15 cellular contexts compared by ENCODE assay signal in the genomic region with DNA sequence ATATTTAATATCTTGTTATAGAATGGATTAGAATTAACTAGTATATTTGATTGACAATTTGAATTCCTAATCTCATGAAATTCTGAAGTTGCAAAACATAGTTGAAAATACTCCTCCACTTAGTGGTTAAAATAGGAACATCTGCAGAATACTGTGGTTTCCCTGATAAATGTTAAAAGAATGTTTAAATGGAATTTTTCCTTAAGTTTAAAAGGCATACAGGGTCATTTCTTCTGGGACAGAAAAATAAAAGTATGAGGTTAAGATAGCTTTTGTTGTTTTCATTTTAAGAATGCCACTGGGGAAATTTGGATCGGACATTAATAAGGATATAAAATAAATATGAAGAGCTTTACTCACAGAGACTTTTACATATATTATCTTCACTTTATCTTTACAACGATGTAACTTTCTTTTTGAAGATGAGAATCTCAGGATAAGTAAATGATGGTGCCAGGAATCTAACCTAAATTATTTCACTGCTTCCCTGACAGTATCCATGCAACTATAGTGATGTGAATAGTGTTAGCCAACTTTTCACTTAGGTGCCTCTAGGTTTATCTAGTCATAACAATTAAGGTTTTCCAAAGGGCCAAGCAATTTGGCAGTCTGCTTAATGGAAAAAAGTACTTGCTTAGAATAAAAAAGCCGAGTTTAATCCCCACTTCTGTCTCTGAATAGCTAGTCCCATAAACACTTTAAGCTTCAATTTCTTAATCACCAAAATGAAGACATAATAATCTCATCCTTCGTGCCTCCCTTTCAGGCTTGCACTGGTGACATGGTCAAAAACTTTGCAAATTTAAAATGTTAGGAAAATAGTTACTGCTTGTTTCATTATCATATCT.
DNase-seq lines count a peak whose midpoint lies in the region; ATAC-seq and TF ChIP-seq lines count a peak whose summit lies in the region.
"Had no signal": no experiment of that assay in that cellular context is flagged by ENCODE, and none has a peak within 500 bp of the region (broad histone marks: within the 10 kb centered on the region; RNA-seq: fewer than 3 reads in every experiment).

No MANE protein-coding gene starts in this region.

- H3K4me1 ChIP-seq in ACC112 (ENCODE audit: control insufficient read depth, insufficient read depth, low read length, unreplicated experiment) (peaks cover 12% of the 10 kb centered on the region), foreskin keratinocyte (no peaks in the 10 kb centered on the region)

- peak overlapping the region; percentile 81 for H3K4me3 Mint-ChIP-seq in HFFc6
- H3K4me3 Mint-ChIP-seq in activated naive CD8-positive, alpha-beta T cell treated with anti-CD3 and anti-CD28 coated beads, Interleukin-2, amount 50 U/mL, for 24 hours, result no peak overlapping the region
- H3K4me3 Mint-ChIP-seq: activated CD4-positive, alpha-beta T cell treated with anti-CD3 and anti-CD28 coated beads, Interleukin-2, amount 10 ng/mL, durations not matched to agents 24 days and 14 days; activated naive CD8-positive, alpha-beta T cell treated with anti-CD3 and anti-CD28 coated beads, Interleukin-2, amount 10 ng/mL, durations not matched to agents 7 days and 5 days; CD8-positive, alpha-beta memory T cell had no signal

- DNase-seq in HFFc6 (peak; percentile 55), amniotic epithelial cell (ENCODE audit: low read depth) (peak; percentile 82), foreskin keratinocyte (no peak), NCI-H2227 treated with DMSO at 0.1 percent for 48 hours (lab: John Stamatoyannopoulos, UW) (no peak)
- DNase-seq in activated naive CD8-positive, alpha-beta T cell treated with anti-CD3 and anti-CD28 coated beads, Interleukin-2, amount 50 U/mL, for 24 hours, result no peak
- DNase-seq: 8988T; activated CD4-positive, alpha-beta T cell treated with anti-CD3 and anti-CD28 coated beads, Interleukin-2, amount 10 ng/mL, durations not matched to agents 24 days and 14 days; activated naive CD8-positive, alpha-beta T cell treated with anti-CD3 and anti-CD28 coated beads, Interleukin-2, amount 10 ng/mL, durations not matched to agents 7 days and 5 days; CD8-positive, alpha-beta memory T cell; NCI-H1105; tibial artery had no signal

- H3K4me1 Mint-ChIP-seq in HFFc6 (ENCODE audit: low read depth), result peaks cover 48% of the 10 kb centered on the region
- H3K4me1 Mint-ChIP-seq in activated naive CD8-positive, alpha-beta T cell treated with anti-CD3 and anti-CD28 coated beads, Interleukin-2, amount 50 U/mL, for 24 hours, result no peaks in the 10 kb centered on the region
- H3K4me1 Mint-ChIP-seq: activated CD4-positive, alpha-beta T cell treated with anti-CD3 and anti-CD28 coated beads, Interleukin-2, amount 10 ng/mL, durations not matched to agents 24 days and 14 days; activated naive CD8-positive, alpha-beta T cell treated with anti-CD3 and anti-CD28 coated beads, Interleukin-2, amount 10 ng/mL, durations not matched to agents 7 days and 5 days; CD8-positive, alpha-beta memory T cell had no signal

- TF ChIP-seq CTCF in HFFc6 (IDR thresholded peaks at IDR 0.05) (peak; percentile 50), foreskin keratinocyte (conservative IDR thresholded peaks at IDR 0.05) (peak; percentile 28)

- H3K27ac Mint-ChIP-seq in HFFc6, result peak overlapping the region; percentile 84
- H3K27ac Mint-ChIP-seq in activated naive CD8-positive, alpha-beta T cell treated with anti-CD3 and anti-CD28 coated beads, Interleukin-2, amount 50 U/mL, for 24 hours, result no peak overlapping the region
- H3K27ac Mint-ChIP-seq: activated CD4-positive, alpha-beta T cell treated with anti-CD3 and anti-CD28 coated beads, Interleukin-2, amount 10 ng/mL, durations not matched to agents 24 days and 14 days; activated naive CD8-positive, alpha-beta T cell treated with anti-CD3 and anti-CD28 coated beads, Interleukin-2, amount 10 ng/mL, durations not matched to agents 7 days and 5 days; CD8-positive, alpha-beta memory T cell had no signal

- no peaks in the 10 kb centered on the region for H3K79me2 ChIP-seq in ACC112 (ENCODE audit: control insufficient read depth, insufficient read depth, low read length, unreplicated experiment)

- H3K27ac ChIP-seq in ACC112 (ENCODE audit: low read depth, low read length) (peak overlapping the region; percentile 41), foreskin keratinocyte (no peak overlapping the region)

- H3K36me3 Mint-ChIP-seq in HFFc6 (ENCODE audit: low read depth), result no peaks in the 10 kb centered on the region; the same call in 1 of the 2 replicates
- no peaks in the 10 kb centered on the region for H3K36me3 Mint-ChIP-seq in activated naive CD8-positive, alpha-beta T cell treated with anti-CD3 and anti-CD28 coated beads, Interleukin-2, amount 50 U/mL, for 24 hours (ENCODE audit: low read depth)
- H3K36me3 Mint-ChIP-seq: activated naive CD8-positive, alpha-beta T cell treated with anti-CD3 and anti-CD28 coated beads, Interleukin-2, amount 10 ng/mL, durations not matched to agents 7 days and 5 days; CD8-positive, alpha-beta memory T cell had no signal

- no peaks in the 10 kb centered on the region for H3K36me3 ChIP-seq in ACC112 (ENCODE audit: insufficient read depth, low read length)
- H3K36me3 ChIP-seq: tibial artery had no signal

- peak overlapping the region; percentile 38 for H3K4me3 ChIP-seq in ACC112 (ENCODE audit: low read depth, low read length)
- H3K4me3 ChIP-seq: skin epidermis, tibial artery had no signal

- no peaks in the 10 kb centered on the region for H3K27me3 Mint-ChIP-seq in HFFc6 (ENCODE audit: insufficient read depth)
- no peaks in the 10 kb centered on the region for H3K27me3 Mint-ChIP-seq in activated naive CD8-positive, alpha-beta T cell treated with anti-CD3 and anti-CD28 coated beads, Interleukin-2, amount 50 U/mL, for 24 hours

- peak overlapping the region; percentile 6 for H2AFZ ChIP-seq in ACC112 (ENCODE audit: low read length, unreplicated experiment)

- no peaks in the 10 kb centered on the region for H3K9me3 Mint-ChIP-seq in HFFc6
- H3K9me3 Mint-ChIP-seq in activated naive CD8-positive, alpha-beta T cell treated with anti-CD3 and anti-CD28 coated beads, Interleukin-2, amount 50 U/mL, for 24 hours, result no peaks in the 10 kb centered on the region
- H3K9me3 Mint-ChIP-seq: activated CD4-positive, alpha-beta T cell treated with anti-CD3 and anti-CD28 coated beads, Interleukin-2, amount 10 ng/mL, durations not matched to agents 24 days and 14 days; activated naive CD8-positive, alpha-beta T cell treated with anti-CD3 and anti-CD28 coated beads, Interleukin-2, amount 10 ng/mL, durations not matched to agents 7 days and 5 days; CD8-positive, alpha-beta memory T cell had no signal

- no peak for ATAC-seq in foreskin keratinocyte
- no peak for ATAC-seq in activated CD4-positive, CD25-positive, alpha-beta regulatory T cell treated with anti-CD3 and anti-CD28 coated beads, Interleukin-2, amount 50 U/mL, for 24 hours
- no peak for ATAC-seq in activated naive CD8-positive, alpha-beta T cell treated with anti-CD3 and anti-CD28 coated beads, Interleukin-2, amount 50 U/mL, for 24 hours
- ATAC-seq in HG03095 (IDR thresholded peaks at IDR 0.05; ENCODE audit: unreplicated experiment), result no peak

- H3K27me3 ChIP-seq in ACC112 (ENCODE audit: insufficient read depth, low read length), result no peaks in the 10 kb centered on the region
- H3K27me3 ChIP-seq in foreskin keratinocyte, result no peaks in the 10 kb centered on the region
- H3K27me3 ChIP-seq: tibial artery had no signal

Comparison
In these comparisons a context has a peak if more than half of its experiments do, and no peak if none do; other contexts are left out.
1. DNase-seq: peak in HFFc6 (single experiment) and amniotic epithelial cell (single experiment); none in foreskin keratinocyte (0 of 2), activated naive CD8-positive, alpha-beta T cell treated with anti-CD3 and anti-CD28 coated beads, Interleukin-2, amount 50 U/mL, for 24 hours (single experiment) and NCI-H2227 treated with DMSO at 0.1 percent for 48 hours (single experiment).